ENCODE assay signal across 19 cellular contexts in the genomic region with DNA sequence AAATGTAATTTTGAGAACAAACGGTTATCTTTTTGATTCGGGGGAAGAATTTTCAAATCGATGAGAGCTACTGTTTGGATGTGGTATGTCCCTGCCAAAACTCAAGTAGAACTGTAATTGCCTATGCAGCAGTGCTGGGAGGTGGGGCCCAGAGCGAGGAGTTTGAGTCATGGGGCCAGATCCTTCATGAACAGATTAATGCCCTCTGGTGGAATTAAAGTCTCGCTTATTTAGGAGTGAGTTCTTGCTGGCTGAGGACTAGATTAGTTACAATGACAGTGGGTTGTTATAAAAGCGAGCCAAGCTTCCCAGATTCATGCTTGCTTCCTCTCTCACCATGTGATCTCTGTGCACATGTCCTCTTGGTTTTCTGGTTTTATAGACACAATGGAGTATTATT. TPM values are rescaled to one million over a fixed set of nuclear protein-coding genes. Genes with fewer than 3 reads are reported as not detected.
A peak's percentile ranks its signal among the peaks of the same experiment; 100 is the strongest.
DNase-seq lines count a peak whose midpoint lies in the region; ATAC-seq, FAIRE-seq and TF ChIP-seq lines count a peak whose summit lies in the region.
"Had no signal": no experiment of that assay in that cellular context is flagged by ENCODE, and none has a peak within 500 bp of the region (broad histone marks: within the 10 kb centered on the region; RNA-seq: fewer than 3 reads in every experiment).

No MANE protein-coding gene starts in this region.

- no peak overlapping the region for H2BK5ac ChIP-seq in H1 (ENCODE audit: low read depth, low read length)

- no peak overlapping the region for H3K9ac ChIP-seq in mammary epithelial cell (ENCODE audit: insufficient read depth, low read length)
- no peak overlapping the region for H3K9ac ChIP-seq in H1 (replicated peaks in 1 of 4; ENCODE audit: extremely low read depth in 1 of 4, low read depth in 3 of 4, low read length in 3 of 4)

- TF ChIP-seq CTCF in MCF 10A (IDR thresholded peaks at IDR 0.05; ENCODE audit: unreplicated experiment) (no peak), mammary epithelial cell (conservative IDR thresholded peaks at IDR 0.05 in 1 of 2, IDR thresholded peaks at IDR 0.05 in 1 of 2; ENCODE audit: extremely low read depth in 1 of 2, insufficient read depth in 1 of 2, low read depth in 1 of 2, low read length in 2 of 2) (no peak), H1 (IDR thresholded peaks at IDR 0.05; ENCODE audit: control extremely low read depth in 1 of 3, insufficient read depth in 1 of 3, low read depth in 1 of 3, low read length in 3 of 3) (peak in 2 of 3 experiments; percentile 8; a peak in 1 of 4 replicates)

- H3K4me3 Mint-ChIP-seq in MCF 10A (ENCODE audit: unreplicated experiment) = no peak overlapping the region
- H3K4me3 Mint-ChIP-seq: CD4-positive, alpha-beta memory T cell; IgD-negative memory B cell had no signal

- no peak for TF ChIP-seq EP300 in H1 (IDR thresholded peaks at IDR 0.05; ENCODE audit: borderline replicate concordance in 1 of 2, low read depth in 2 of 2, low read length in 2 of 2)

- no peak overlapping the region for H2AK5ac ChIP-seq in H1 (ENCODE audit: low read depth, low read length)

- no peaks in the 10 kb centered on the region for H3K27me3 Mint-ChIP-seq in MCF 10A (ENCODE audit: insufficient read depth, unreplicated experiment)
- H3K27me3 Mint-ChIP-seq: CD4-positive, alpha-beta memory T cell; IgD-negative memory B cell had no signal

- H3K27me3 ChIP-seq in mammary epithelial cell (ENCODE audit: insufficient read depth, low read length) (no peaks in the 10 kb centered on the region), H1 (replicated peaks in 1 of 4; ENCODE audit: control insufficient read depth in 3 of 4, extremely low read depth in 1 of 4, insufficient read depth in 3 of 4, low read length in 3 of 4) (no peaks in the 10 kb centered on the region)

- H3K4me1 Mint-ChIP-seq in MCF 10A (ENCODE audit: insufficient read depth, unreplicated experiment) = no peaks in the 10 kb centered on the region
- H3K4me1 Mint-ChIP-seq: CD4-positive, alpha-beta memory T cell; IgD-negative memory B cell had no signal

- H3K23ac ChIP-seq in H1 (ENCODE audit: insufficient read length) = no peak overlapping the region

- no peak overlapping the region for H3K14ac ChIP-seq in H1 (ENCODE audit: insufficient read length)

- BruUV-seq in MCF 10A (replicated peaks; lab: Mats Ljungman, UMichigan) (no TSS peak), mammary epithelial cell (replicated peaks; lab: Mats Ljungman, UMichigan) (no TSS peak)

- no peaks in the 10 kb centered on the region for H3K23me2 ChIP-seq in H1 (ENCODE audit: low read depth, low read length)

- no peak for FAIRE-seq in H1 (lab: Jason Lieb, UNC)
- FAIRE-seq: A549, D721Med, H54 had no signal

- no peak overlapping the region for H4K91ac ChIP-seq in H1 (replicated peaks; ENCODE audit: insufficient read length, low read length)

- H3K27ac Mint-ChIP-seq in MCF 10A (ENCODE audit: low read depth, unreplicated experiment) = no peak overlapping the region
- H3K27ac Mint-ChIP-seq: CD4-positive, alpha-beta memory T cell; IgD-negative memory B cell had no signal

- H3K4me3 ChIP-seq in mammary epithelial cell (replicated peaks in 1 of 3; ENCODE audit: insufficient read depth in 1 of 3, low read depth in 2 of 3, low read length in 3 of 3) (no peak overlapping the region), H1 (ENCODE audit: extremely low read depth in 1 of 4, insufficient read depth in 2 of 4, low read depth in 3 of 4, low read length in 4 of 4) (no peak overlapping the region)
- no peak overlapping the region for H3K4me3 ChIP-seq in Jurkat, Clone E6-1 (ENCODE audit: low read length)
- H3K4me3 ChIP-seq: A549 had no signal

- no peak overlapping the region for H2BK12ac ChIP-seq in H1 (ENCODE audit: low read depth, low read length)

- H3K79me1 ChIP-seq in H1 (ENCODE audit: low read depth, low read length) = no peaks in the 10 kb centered on the region

- H3K4me2 ChIP-seq in mammary epithelial cell (ENCODE audit: insufficient read depth, low read depth, low read length) (no peak overlapping the region), H1 (ENCODE audit: insufficient read depth in 1 of 2, low read depth in 2 of 2, low read length in 2 of 2) (no peak overlapping the region)
- H3K4me2 ChIP-seq: A549 had no signal

- no peak overlapping the region for H3K18ac ChIP-seq in H1 (ENCODE audit: extremely low read depth, low read length)

- H3K4ac ChIP-seq in H1 (replicated peaks; ENCODE audit: insufficient read length, low read depth, low read length) = no peak overlapping the region

- no peak overlapping the region for H3K27ac ChIP-seq in mammary epithelial cell (ENCODE audit: insufficient read depth, low read depth, low read length)
- no peak overlapping the region for H3K27ac ChIP-seq in H1 (ENCODE audit: low read depth, low read length)
- H3K27ac ChIP-seq: A549 had no signal

- no peak overlapping the region for H2BK20ac ChIP-seq in H1 (ENCODE audit: low read length)

- intact Hi-C loops in MCF 10A (cut with micrococcal nuclease) = no loop called here
- intact Hi-C loops in mammary epithelial cell (cut with micrococcal nuclease) = no loop called here

- in situ Hi-C loops in mammary epithelial cell (cut with MboI; ENCODE audit: low sequenced_read_pairs in 2 of 2) = no loop called here

- H4K20me1 ChIP-seq in mammary epithelial cell (ENCODE audit: insufficient read depth, low read length) (no peaks in the 10 kb centered on the region), H1 (replicated peaks in 1 of 2; ENCODE audit: control insufficient read depth in 1 of 2, insufficient read depth in 2 of 2, low read length in 2 of 2) (no peaks in the 10 kb centered on the region)

- DNase-seq in MCF 10A (ENCODE audit: unreplicated experiment) = peak; percentile 3
- DNase-seq in mammary epithelial cell = no peak
- peak; percentile 1 for DNase-seq in Jurkat, Clone E6-1 (ENCODE audit: low read depth, low spot score)
- peak in 1 of 2 experiments; percentile 15 for DNase-seq in H1 (ENCODE audit: low read depth in 1 of 2, low spot score in 2 of 2)
- DNase-seq in DMS153 treated with DMSO at 0.1 percent for 48 hours (lab: John Stamatoyannopoulos, UW; ENCODE audit: unreplicated experiment) = no peak
- no peak for DNase-seq in activated CD4-positive, alpha-beta T cell treated with anti-CD3 and anti-CD28 coated beads, Interleukin-2, amount 50 U/mL, for 1 hour
- DNase-seq: AML-193; CD4-positive, alpha-beta memory T cell; NCI-H1436 treated with DMSO at 0.1 percent for 48 hours; NCI-H2081 treated with DMSO at 0.1 percent for 48 hours; NCI-H2227 treated with DMSO at 0.1 percent for 48 hours; NCI-H524 treated with DMSO at 0.1 percent for 48 hours had no signal

- H3K36me3 ChIP-seq in mammary epithelial cell (ENCODE audit: insufficient read depth, low read length) (no peaks in the 10 kb centered on the region), H1 (ENCODE audit: control insufficient read depth in 2 of 4, insufficient read depth in 4 of 4, low read length in 3 of 4) (no peaks in the 10 kb centered on the region)

- no peaks in the 10 kb centered on the region for H3K36me3 Mint-ChIP-seq in MCF 10A (ENCODE audit: insufficient read depth, unreplicated experiment)
- H3K36me3 Mint-ChIP-seq: CD4-positive, alpha-beta memory T cell; IgD-negative memory B cell had no signal

- POLR2A ChIA-PET in MCF 10A (lab: Yijun Ruan, JAX) (no interaction called here), H1 (lab: Charles Lee; ENCODE audit: partially characterized antibody) (no interaction called here)

- no peak overlapping the region for H4K5ac ChIP-seq in H1 (ENCODE audit: insufficient read length, low read depth, low read length)

- H2AFZ ChIP-seq in mammary epithelial cell (ENCODE audit: low read depth, low read length) (no peak overlapping the region), H1 (ENCODE audit: low read length) (no peak overlapping the region)

- 76% methylated on average over 6 of the region's 6 CpGs for WGBS in mammary epithelial cell (ENCODE audit: low coverage, missing lambda C conversion rate)
- WGBS in H1 (ENCODE audit: extremely low coverage in 1 of 2, insufficient coverage in 1 of 2, insufficient read length in 1 of 2, insufficient replicate concordance in 2 of 2, low coverage in 1 of 2, low lambda C conversion rate in 2 of 2, missing lambda C conversion rate in 1 of 2), 2 experiments = 93% methylated on average over 6 of the region's 6 CpGs; no CpG with 5 or more reads in 1 of the 2 experiments

- dilution Hi-C loops in mammary epithelial cell (cut with HindIII; ENCODE audit: low sequenced_read_pairs) = no loop called here

- H4K8ac ChIP-seq in H1 (ENCODE audit: extremely low read depth, insufficient read depth, low read length) = no peak overlapping the region

- H2BK15ac ChIP-seq in H1 (ENCODE audit: low read length) = no peak overlapping the region

- no peak overlapping the region for H2BK120ac ChIP-seq in H1 (replicated peaks; ENCODE audit: low read depth, low read length)

- H3K9me3 Mint-ChIP-seq in MCF 10A (ENCODE audit: unreplicated experiment) = no peaks in the 10 kb centered on the region

- TF ChIP-seq POLR2A in H1 (IDR thresholded peaks at IDR 0.05; ENCODE audit: control extremely low read depth in 1 of 2, low read depth in 2 of 2, low read length in 2 of 2) = no peak

- ATAC-seq in GM19455 (IDR thresholded peaks at IDR 0.05; ENCODE audit: unreplicated experiment) (no peak), HG03565 (IDR thresholded peaks at IDR 0.05; ENCODE audit: unreplicated experiment) (no peak)
- ATAC-seq: A549, SK-N-SH treated with all-trans-retinoic acid at 6 μM for 48 hours had no signal

- H3K56ac ChIP-seq in H1 (replicated peaks; ENCODE audit: insufficient read length, low read depth, low read length) = no peak overlapping the region

- no peaks in the 10 kb centered on the region for H3K79me2 ChIP-seq in mammary epithelial cell (ENCODE audit: insufficient read depth, low read length)
- H3K79me2 ChIP-seq in H1 (ENCODE audit: control insufficient read depth in 1 of 2, insufficient read depth in 2 of 2, low read length in 2 of 2) = no peaks in the 10 kb centered on the region

- TF ChIP-seq RAD21 in H1 (IDR thresholded peaks at IDR 0.05 in 1 of 2, conservative IDR thresholded peaks at IDR 0.05 in 1 of 2; ENCODE audit: low read depth in 2 of 2, low read length in 2 of 2) = peak in 1 of 2 experiments; percentile 47; a peak in 3 of 4 replicates

- H3K4me1 ChIP-seq in mammary epithelial cell (ENCODE audit: insufficient read depth, low read length) (no peaks in the 10 kb centered on the region), H1 (replicated peaks in 1 of 4; ENCODE audit: control insufficient read depth in 3 of 4, insufficient read depth in 4 of 4, low read length in 3 of 4) (no peaks in the 10 kb centered on the region)
- H3K4me1 ChIP-seq: A549 had no signal

- CTCF ChIA-PET in MCF 10A (lab: Yijun Ruan, JAX) (no interaction called here), mammary epithelial cell (lab: Charles Lee; ENCODE audit: low non-redundant PET) (no interaction called here), H1 (lab: Charles Lee; ENCODE audit: partially characterized antibody) (no interaction called here)

- peaks cover 16% of the 10 kb centered on the region for H3K9me3 ChIP-seq in mammary epithelial cell (replicated peaks; ENCODE audit: insufficient read depth, low read length)
- no peaks in the 10 kb centered on the region; a peak in 1 of 4 replicates for H3K9me3 ChIP-seq in H1 (ENCODE audit: insufficient read depth in 2 of 2, low read depth in 1 of 2, low read length in 1 of 2)
- H3K9me3 ChIP-seq: A549 had no signal

RNA-seq across cellular contexts. Expression of gene PRR20A, which starts 11.8 kb away (rescaled TPM):
- total RNA-seq in MCF 10A (2022) = not detected in 2 replicates
- not detected for total RNA-seq in mammary epithelial cell
- not detected for polyA plus RNA-seq in mammary epithelial cell
- polyA minus RNA-seq in mammary epithelial cell = not detected
- not detected for polyA plus RNA-seq in Jurkat, Clone E6-1 (2012; ENCODE audit: insufficient read depth, insufficient read length)
- not detected in 2 replicates for total RNA-seq in H1 (2021; fragmentation: NEBNext Ultra II Directional; extraction: Animal tissue kit (Norgen Biotek cat#: 25700))
- not detected in 2 replicates for polyA plus RNA-seq in H1 (2011; rRNA removed)
- not detected for polyA plus RNA-seq in H1 (2011; cell fraction: cytosol; rRNA removed)
- not detected for polyA plus RNA-seq in H1 (2011; cell fraction: nucleus; rRNA removed)
- polyA plus RNA-seq in H1 (2012, experiment 1 of 2) = not detected in 4 replicates
- polyA plus RNA-seq in H1 (2012, experiment 2 of 2) = not detected
- not detected for polyA plus RNA-seq in H1 (2013, experiment 1 of 2)
- polyA plus RNA-seq in H1 (2013, experiment 2 of 2) = not detected
- polyA minus RNA-seq in H1 (2011; rRNA and poly(A)+ RNA removed) = not detected in 2 replicates
- not detected for polyA minus RNA-seq in H1 (2011; cell fraction: cytosol; rRNA and poly(A)+ RNA removed)
- not detected for polyA minus RNA-seq in H1 (2011; cell fraction: nucleus; rRNA and poly(A)+ RNA removed)
- total RNA-seq: CD4-positive, alpha-beta memory T cell had no signal
- polyA plus RNA-seq: A549; CD4-positive, alpha-beta memory T cell; IgD-negative memory B cell had no signal

RNA-seq across cellular contexts. Expression of gene PRR20B, which starts 18.4 kb away (rescaled TPM):
- total RNA-seq in MCF 10A (2022) (not detected in 2 replicates), mammary epithelial cell (not detected)
- polyA plus RNA-seq in mammary epithelial cell (not detected), H1 (2011; rRNA removed) (not detected in 2 replicates)
- polyA minus RNA-seq in mammary epithelial cell = not detected
- polyA plus RNA-seq in Jurkat, Clone E6-1 (2012; ENCODE audit: insufficient read depth, insufficient read length) = not detected
- not detected in 2 replicates for total RNA-seq in H1 (2021; fragmentation: NEBNext Ultra II Directional; extraction: Animal tissue kit (Norgen Biotek cat#: 25700))
- polyA plus RNA-seq in H1 (2011; cell fraction: cytosol; rRNA removed) = not detected
- polyA plus RNA-seq in H1 (2011; cell fraction: nucleus; rRNA removed) = not detected
- polyA plus RNA-seq in H1 (2012, experiment 1 of 2) = not detected in 4 replicates
- not detected for polyA plus RNA-seq in H1 (2012, experiment 2 of 2)
- polyA plus RNA-seq in H1 (2013, experiment 1 of 2) = not detected
- not detected for polyA plus RNA-seq in H1 (2013, experiment 2 of 2)
- polyA minus RNA-seq in H1 (2011; rRNA and poly(A)+ RNA removed) = not detected in 2 replicates
- polyA minus RNA-seq in H1 (2011; cell fraction: cytosol; rRNA and poly(A)+ RNA removed) = not detected
- not detected for polyA minus RNA-seq in H1 (2011; cell fraction: nucleus; rRNA and poly(A)+ RNA removed)
- total RNA-seq: CD4-positive, alpha-beta memory T cell had no signal
- polyA plus RNA-seq: A549; CD4-positive, alpha-beta memory T cell; IgD-negative memory B cell had no signal

RNA-seq across cellular contexts. Expression of gene PRR20C, which starts 25.0 kb away (rescaled TPM):
- total RNA-seq in MCF 10A (2022) (not detected in 2 replicates), mammary epithelial cell (not detected)
- polyA plus RNA-seq in mammary epithelial cell (not detected), H1 (2011; rRNA removed) (not detected in 2 replicates)
- polyA minus RNA-seq in mammary epithelial cell = not detected
- not detected for polyA plus RNA-seq in Jurkat, Clone E6-1 (2012; ENCODE audit: insufficient read depth, insufficient read length)
- not detected in 2 replicates for total RNA-seq in H1 (2021; fragmentation: NEBNext Ultra II Directional; extraction: Animal tissue kit (Norgen Biotek cat#: 25700))
- polyA plus RNA-seq in H1 (2011; cell fraction: cytosol; rRNA removed) = not detected
- not detected for polyA plus RNA-seq in H1 (2011; cell fraction: nucleus; rRNA removed)
- polyA plus RNA-seq in H1 (2012, experiment 1 of 2) = not detected in 4 replicates
- polyA plus RNA-seq in H1 (2012, experiment 2 of 2) = not detected
- polyA plus RNA-seq in H1 (2013, experiment 1 of 2) = not detected
- polyA plus RNA-seq in H1 (2013, experiment 2 of 2) = not detected
- polyA minus RNA-seq in H1 (2011; rRNA and poly(A)+ RNA removed) = not detected in 2 replicates
- not detected for polyA minus RNA-seq in H1 (2011; cell fraction: cytosol; rRNA and poly(A)+ RNA removed)
- not detected for polyA minus RNA-seq in H1 (2011; cell fraction: nucleus; rRNA and poly(A)+ RNA removed)
- total RNA-seq: CD4-positive, alpha-beta memory T cell had no signal
- polyA plus RNA-seq: A549; CD4-positive, alpha-beta memory T cell; IgD-negative memory B cell had no signal

RNA-seq across cellular contexts. Expression of gene PRR20D, which starts 31.5 kb away (rescaled TPM):
- not detected in 2 replicates for total RNA-seq in MCF 10A (2022)
- not detected for total RNA-seq in mammary epithelial cell
- not detected for polyA plus RNA-seq in mammary epithelial cell
- polyA minus RNA-seq in mammary epithelial cell = not detected
- not detected for polyA plus RNA-seq in Jurkat, Clone E6-1 (2012; ENCODE audit: insufficient read depth, insufficient read length)
- not detected in 2 replicates for total RNA-seq in H1 (2021; fragmentation: NEBNext Ultra II Directional; extraction: Animal tissue kit (Norgen Biotek cat#: 25700))
- polyA plus RNA-seq in H1 (2011; rRNA removed) = not detected in 2 replicates
- not detected for polyA plus RNA-seq in H1 (2011; cell fraction: cytosol; rRNA removed)
- polyA plus RNA-seq in H1 (2011; cell fraction: nucleus; rRNA removed) = not detected
- not detected in 4 replicates for polyA plus RNA-seq in H1 (2012, experiment 1 of 2)
- not detected for polyA plus RNA-seq in H1 (2012, experiment 2 of 2)
- polyA plus RNA-seq in H1 (2013, experiment 1 of 2) = not detected
- polyA plus RNA-seq in H1 (2013, experiment 2 of 2) = not detected
- polyA minus RNA-seq in H1 (2011; rRNA and poly(A)+ RNA removed) = not detected in 2 replicates
- polyA minus RNA-seq in H1 (2011; cell fraction: cytosol; rRNA and poly(A)+ RNA removed) = not detected
- polyA minus RNA-seq in H1 (2011; cell fraction: nucleus; rRNA and poly(A)+ RNA removed) = not detected
- total RNA-seq: CD4-positive, alpha-beta memory T cell had no signal
- polyA plus RNA-seq: A549; CD4-positive, alpha-beta memory T cell; IgD-negative memory B cell had no signal

RNA-seq across cellular contexts. Expression of gene PRR20E, which starts 38.1 kb away (rescaled TPM):
- total RNA-seq in MCF 10A (2022) = not detected in 2 replicates
- not detected for total RNA-seq in mammary epithelial cell
- polyA plus RNA-seq in mammary epithelial cell = not detected
- not detected for polyA minus RNA-seq in mammary epithelial cell
- not detected for polyA plus RNA-seq in Jurkat, Clone E6-1 (2012; ENCODE audit: insufficient read depth, insufficient read length)
- not detected in 2 replicates for total RNA-seq in H1 (2021; fragmentation: NEBNext Ultra II Directional; extraction: Animal tissue kit (Norgen Biotek cat#: 25700))
- polyA plus RNA-seq in H1 (2011; rRNA removed) = not detected in 2 replicates
- not detected for polyA plus RNA-seq in H1 (2011; cell fraction: cytosol; rRNA removed)
- not detected for polyA plus RNA-seq in H1 (2011; cell fraction: nucleus; rRNA removed)
- not detected in 4 replicates for polyA plus RNA-seq in H1 (2012, experiment 1 of 2)
- not detected for polyA plus RNA-seq in H1 (2012, experiment 2 of 2)
- not detected for polyA plus RNA-seq in H1 (2013, experiment 1 of 2)
- polyA plus RNA-seq in H1 (2013, experiment 2 of 2) = not detected
- not detected in 2 replicates for polyA minus RNA-seq in H1 (2011; rRNA and poly(A)+ RNA removed)
- not detected for polyA minus RNA-seq in H1 (2011; cell fraction: cytosol; rRNA and poly(A)+ RNA removed)
- polyA minus RNA-seq in H1 (2011; cell fraction: nucleus; rRNA and poly(A)+ RNA removed) = not detected
- total RNA-seq: CD4-positive, alpha-beta memory T cell had no signal
- polyA plus RNA-seq: A549; CD4-positive, alpha-beta memory T cell; IgD-negative memory B cell had no signal

Comparison
In these comparisons a context has a peak if more than half of its experiments do, and no peak if none do; other contexts are left out.
1. DNase-seq: peak in MCF 10A (single experiment) and Jurkat, Clone E6-1 (single experiment); none in mammary epithelial cell (single experiment), DMS153 treated with DMSO at 0.1 percent for 48 hours (single experiment) and activated CD4-positive, alpha-beta T cell treated with anti-CD3 and anti-CD28 coated beads, Interleukin-2, amount 50 U/mL, for 1 hour (single experiment).
2. CTCF ChIP-seq: peak in H1 (2 of 3); none in MCF 10A (single experiment) and mammary epithelial cell (0 of 2).